ENCODE assay signal across 12 cellular contexts in the genomic region with DNA sequence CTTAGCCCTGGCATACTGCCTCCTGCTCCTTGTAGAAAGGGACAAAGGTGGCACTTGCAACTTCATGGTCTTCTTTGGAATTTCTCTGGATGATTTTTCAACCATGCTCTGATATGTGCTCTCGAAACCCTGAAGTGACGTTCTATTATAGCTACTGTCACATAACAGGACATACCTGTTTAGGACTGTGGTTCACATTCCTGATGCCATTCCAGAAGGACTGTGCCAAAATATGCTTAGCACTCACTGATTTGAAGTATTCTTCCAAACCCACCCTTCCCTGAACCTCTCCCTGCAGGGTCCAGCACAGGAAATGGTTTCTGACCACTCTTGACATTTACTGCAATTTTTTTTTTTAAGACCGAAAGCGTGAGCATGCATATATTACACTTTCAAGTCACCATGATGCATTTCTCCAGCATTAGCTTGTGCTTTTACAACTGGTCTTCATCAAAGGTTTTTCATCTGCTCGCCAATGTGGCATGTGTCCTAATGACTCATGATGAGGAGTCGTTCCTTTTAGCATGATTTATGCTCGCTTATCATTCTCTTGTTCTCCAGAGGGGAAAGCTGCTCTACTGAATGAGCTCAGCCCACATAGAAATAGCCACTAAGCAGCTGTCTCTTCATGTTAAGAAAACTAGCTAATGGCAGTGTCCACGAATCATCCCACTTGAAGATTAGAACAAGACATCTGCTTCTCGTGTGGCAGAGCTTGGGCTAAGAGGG.
A peak's percentile ranks its signal among the peaks of the same experiment; 100 is the strongest.
DNase-seq lines count a peak whose midpoint lies in the region; ATAC-seq and TF ChIP-seq lines count a peak whose summit lies in the region.
"Had no signal": no experiment of that assay in that cellular context is flagged by ENCODE, and none has a peak within 500 bp of the region (broad histone marks: within the 10 kb centered on the region; RNA-seq: fewer than 3 reads in every experiment).

No MANE protein-coding gene starts in this region.

- H3K36me3 ChIP-seq in IMR-90 (ENCODE audit: control insufficient read depth, insufficient read depth, low read length) (no peaks in the 10 kb centered on the region), kidney epithelial cell (ENCODE audit: control insufficient read depth, insufficient read depth, low read length) (no peaks in the 10 kb centered on the region)

- peak overlapping the region; percentile 35; the same call in 2 of the 3 replicates for H2BK15ac ChIP-seq in IMR-90 (ENCODE audit: low read depth, low read length)

- H2AFZ ChIP-seq in IMR-90 (replicated peaks; ENCODE audit: low read length, poor library complexity), result peak overlapping the region; percentile 63
- H2AFZ ChIP-seq: parathyroid adenoma had no signal

- WGBS in IMR-90 (ENCODE audit: extremely low coverage in 2 of 2, insufficient read length in 1 of 2), 2 experiments, result no CpG with 5 or more reads among the region's 9 CpGs

- ATAC-seq in IMR-90 (ENCODE audit: low read depth) (peak; percentile 87), HG02798 (IDR thresholded peaks at IDR 0.05; ENCODE audit: poor library complexity, unreplicated experiment) (no peak), HG03521 (IDR thresholded peaks at IDR 0.05; ENCODE audit: unreplicated experiment) (no peak)
- ATAC-seq: activated naive CD4-positive, alpha-beta T cell treated with anti-CD3 and anti-CD28 coated beads, Interleukin-2, amount 50 U/mL, for 72 hours had no signal

- TF ChIP-seq CTCF in IMR-90 (conservative IDR thresholded peaks at IDR 0.05; ENCODE audit: low read depth, low read length), result no peak
- TF ChIP-seq CTCF in MCF 10A (IDR thresholded peaks at IDR 0.05; ENCODE audit: unreplicated experiment), result no peak
- no peak for TF ChIP-seq CTCF in kidney epithelial cell (IDR thresholded peaks at IDR 0.05; ENCODE audit: insufficient read depth, low read length, poor library complexity, severe bottlenecking)

- no peaks in the 10 kb centered on the region for H3K27me3 ChIP-seq in IMR-90 (ENCODE audit: control insufficient read depth, insufficient read depth, low read length)
- H3K27me3 ChIP-seq in kidney epithelial cell (ENCODE audit: control insufficient read depth, insufficient read depth, low read length), result no peaks in the 10 kb centered on the region

- no peak overlapping the region for H3K9ac ChIP-seq in IMR-90 (ENCODE audit: low read depth, low read length)
- H3K9ac ChIP-seq: parathyroid adenoma had no signal

- peak overlapping the region; percentile 48 for H3K18ac ChIP-seq in IMR-90 (ENCODE audit: low read depth, low read length)

- peaks cover 19% of the 10 kb centered on the region for H3K4me1 ChIP-seq in IMR-90 (ENCODE audit: control insufficient read depth, insufficient read depth, low read length)
- H3K4me1 ChIP-seq: parathyroid adenoma had no signal

- peak overlapping the region; percentile 68 for H3K27ac ChIP-seq in IMR-90 (ENCODE audit: insufficient read depth, low read length)
- H3K27ac ChIP-seq: parathyroid adenoma had no signal

- intact Hi-C loops in IMR-90 (cut with micrococcal nuclease) (loop anchor here (5.0 kb wide), 1 partner anchor 134 kb away; the partner anchor contains the start of gene ADAM12), MCF 10A (cut with micrococcal nuclease) (loop anchor here (10.0 kb wide), 1 partner anchor 132 kb away; the partner anchor contains the start of gene ADAM12)

- no peaks in the 10 kb centered on the region for H3K9me3 ChIP-seq in IMR-90 (ENCODE audit: control insufficient read depth, insufficient read depth, low read length)

- BruUV-seq in IMR-90 (replicated peaks; lab: Mats Ljungman, UMichigan) (no TSS peak), MCF 10A (replicated peaks; lab: Mats Ljungman, UMichigan) (no TSS peak)

- H3K23ac ChIP-seq in IMR-90 (ENCODE audit: low read depth, low read length), result peak overlapping the region; percentile 47; the same call in 1 of the 2 replicates

- peak overlapping the region; percentile 6 to 53; a peak in 2 of 4 replicates for H4K8ac ChIP-seq in IMR-90 (ENCODE audit: low read depth in 2 of 2, low read length in 2 of 2)

- peak overlapping the region; percentile 86 for H2BK120ac ChIP-seq in IMR-90 (ENCODE audit: low read depth, low read length)

- H3K4me3 ChIP-seq in IMR-90 (ENCODE audit: insufficient read depth, low read depth, low read length) (no peak overlapping the region), kidney epithelial cell (ENCODE audit: low read depth, low read length) (no peak overlapping the region)

- H3K79me1 ChIP-seq in IMR-90 (ENCODE audit: low read depth in 1 of 2, low read length in 2 of 2), result no peaks in the 10 kb centered on the region

- peak overlapping the region; percentile 83 for H4K91ac ChIP-seq in IMR-90 (ENCODE audit: insufficient read depth, low read depth, low read length)

- peak overlapping the region; percentile 71 for H3K14ac ChIP-seq in IMR-90 (replicated peaks; ENCODE audit: low read depth, low read length)

- TF ChIP-seq POLR2A in IMR-90 (IDR thresholded peaks at IDR 0.05; ENCODE audit: low read depth, low read length), result no peak; the same call in 1 of the 2 replicates

- peak overlapping the region; percentile 65 for H3K56ac ChIP-seq in IMR-90 (ENCODE audit: extremely low read depth, insufficient read depth, low read length)

- no peak overlapping the region for H3K4me3 Mint-ChIP-seq in MCF 10A (ENCODE audit: unreplicated experiment)

- H3K36me3 Mint-ChIP-seq in MCF 10A (ENCODE audit: insufficient read depth, unreplicated experiment), result no peaks in the 10 kb centered on the region
- H3K36me3 Mint-ChIP-seq: activated naive CD4-positive, alpha-beta T cell treated with anti-CD3 and anti-CD28 coated beads, Interleukin-2, amount 50 U/mL, for 72 hours had no signal

- H3K4me2 ChIP-seq in IMR-90 (ENCODE audit: low read depth, low read length), result peak overlapping the region; percentile 70

- H3K4ac ChIP-seq in IMR-90 (ENCODE audit: low read depth, low read length), result peak overlapping the region; percentile 81

- peak overlapping the region; percentile 87 for H2AK5ac ChIP-seq in IMR-90 (ENCODE audit: low read depth, low read length)

- POLR2A ChIA-PET in IMR-90 (lab: Charles Lee; ENCODE audit: unreplicated experiment), result no interaction called here
- POLR2A ChIA-PET in MCF 10A (lab: Yijun Ruan, JAX), result interaction anchor here (0.5 kb wide), 1 partner anchor 155 kb away, joined by 4 read pairs; no protein-coding TSS in a partner anchor

- peak; percentile 96 for DNase-seq in A172 (ENCODE audit: low spot score)
- DNase-seq in IMR-90, result peak; percentile 100
- DNase-seq in MCF 10A (ENCODE audit: unreplicated experiment), result peak; percentile 75
- DNase-seq in kidney epithelial cell (ENCODE audit: low read depth), result peak; percentile 89
- DNase-seq in activated gamma-delta T cell treated with Interleukin-2 at 50 U/mL for 16 hours, result no peak
- DNase-seq in effector CD4-positive, alpha-beta T cell, result no peak
- DNase-seq: AML-193, NCI-H526 had no signal

- in situ Hi-C loops in IMR-90 (cut with MboI; ENCODE audit: low sequenced_read_pairs), result no loop called here

- peak overlapping the region; percentile 84 for H2BK20ac ChIP-seq in IMR-90 (ENCODE audit: low read depth, low read length)

- H3K27ac Mint-ChIP-seq in MCF 10A (ENCODE audit: low read depth, unreplicated experiment), result no peak overlapping the region
- H3K27ac Mint-ChIP-seq: activated naive CD4-positive, alpha-beta T cell treated with anti-CD3 and anti-CD28 coated beads, Interleukin-2, amount 50 U/mL, for 72 hours had no signal

- TF ChIP-seq RAD21 in IMR-90 (IDR thresholded peaks at IDR 0.05; ENCODE audit: low read length), result peak; percentile 23; the same call in 1 of the 2 replicates

- H3K4me1 Mint-ChIP-seq in MCF 10A (ENCODE audit: insufficient read depth, unreplicated experiment), result peaks cover 19% of the 10 kb centered on the region

- peaks cover 23% of the 10 kb centered on the region for H3K9me1 ChIP-seq in IMR-90 (ENCODE audit: insufficient read depth, low read length)

- peak overlapping the region; percentile 56 for H4K5ac ChIP-seq in IMR-90 (ENCODE audit: low read depth, low read length)

- peaks cover 8% of the 10 kb centered on the region; the same call in 1 of the 2 replicates for H4K20me1 ChIP-seq in IMR-90 (ENCODE audit: insufficient read depth, low read length)

- dilution Hi-C loops in IMR-90 (cut with HindIII; ENCODE audit: low sequenced_read_pairs, unreplicated experiment), result no loop called here

- CTCF ChIA-PET in IMR-90 (lab: Yijun Ruan, JAX) (interaction anchor here (0.6 to 1.2 kb wide), 4 partner anchors 72 to 317 kb away, joined by 3 to 5 read pairs (median 4); no protein-coding TSS in a partner anchor), MCF 10A (lab: Yijun Ruan, JAX) (interaction anchor here (0.6 to 0.9 kb wide), 3 partner anchors 318 to 704 kb away, joined by 3 read pairs; no protein-coding TSS in a partner anchor)

- peak overlapping the region; percentile 84 for H2BK5ac ChIP-seq in IMR-90 (ENCODE audit: low read depth, low read length, poor library complexity, severe bottlenecking)

- H2AK9ac ChIP-seq in IMR-90 (replicated peaks; ENCODE audit: low read depth, low read length, poor library complexity), result peak overlapping the region; percentile 21

- no peaks in the 10 kb centered on the region for H3K27me3 Mint-ChIP-seq in MCF 10A (ENCODE audit: insufficient read depth, unreplicated experiment)

- H3K9me3 Mint-ChIP-seq in MCF 10A (ENCODE audit: unreplicated experiment), result peaks cover 13% of the 10 kb centered on the region

TF ChIP-seq in IMR-90, 13 proteins besides CTCF, POLR2A, EP300 and RAD21:
- TF ChIP-seq SMC3 (IDR thresholded peaks at IDR 0.05; ENCODE audit: low read depth, low read length) (0 out of 2 replicates have a peak, but pooled peaks have one; percentile 33), FOS (IDR thresholded peaks at IDR 0.05; ENCODE audit: low read depth, low read length) (peak; percentile 80), MAFK (IDR thresholded peaks at IDR 0.05; ENCODE audit: low read depth, low read length) (peak; percentile 34; the same call in 1 of the 2 replicates), RFX5 (IDR thresholded peaks at IDR 0.05; ENCODE audit: low read depth, low read length) (no peak), RCOR1 (IDR thresholded peaks at IDR 0.05; ENCODE audit: insufficient replicate concordance, low read length) (peak; percentile 48), NFE2L2 (IDR thresholded peaks at IDR 0.05; ENCODE audit: low read depth, low read length) (peak; percentile 53; the same call in 1 of the 2 replicates), BHLHE40 (IDR thresholded peaks at IDR 0.05; ENCODE audit: low read depth, low read length) (peak; percentile 87), MXI1 (IDR thresholded peaks at IDR 0.05; ENCODE audit: borderline replicate concordance, low read depth, low read length) (no peak)
- TF ChIP-seq, protein P1, sequence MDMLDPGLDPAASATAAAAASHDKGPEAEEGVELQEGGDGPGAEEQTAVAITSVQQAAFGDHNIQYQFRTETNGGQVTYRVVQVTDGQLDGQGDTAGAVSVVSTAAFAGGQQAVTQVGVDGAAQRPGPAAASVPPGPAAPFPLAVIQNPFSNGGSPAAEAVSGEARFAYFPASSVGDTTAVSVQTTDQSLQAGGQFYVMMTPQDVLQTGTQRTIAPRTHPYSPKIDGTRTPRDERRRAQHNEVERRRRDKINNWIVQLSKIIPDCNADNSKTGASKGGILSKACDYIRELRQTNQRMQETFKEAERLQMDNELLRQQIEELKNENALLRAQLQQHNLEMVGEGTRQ (IDR thresholded peaks at IDR 0.05; ENCODE audit: low read depth, low read length), result no peak
TF ChIP-seq in IMR-90: peak in this region for 6.

Comparison
In these comparisons a context has a peak if more than half of its experiments do, and no peak if none do; other contexts are left out.
1. DNase-seq: peak in A172 (single experiment), IMR-90 (single experiment), MCF 10A (single experiment) and kidney epithelial cell (single experiment); none in activated gamma-delta T cell treated with Interleukin-2 at 50 U/mL for 16 hours (single experiment) and effector CD4-positive, alpha-beta T cell (single experiment).